ENCODE assay signal across 12 cellular contexts in genomic region chr1:181094813-181095212, GRCh38. TPM values are rescaled to one million over a fixed set of nuclear protein-coding genes. Genes with fewer than 3 reads are reported as not detected.
DNase-seq lines count a peak whose midpoint lies in the region; ATAC-seq and TF ChIP-seq lines count a peak whose summit lies in the region.
"Had no signal": no experiment of that assay in that cellular context is flagged by ENCODE, and none has a peak within 500 bp of the region (broad histone marks: within the 10 kb centered on the region; RNA-seq: fewer than 3 reads in every experiment).

No MANE protein-coding gene starts in this region.

- no peaks in the 10 kb centered on the region for H3K9me3 Mint-ChIP-seq in activated naive CD8-positive, alpha-beta T cell treated with anti-CD3 and anti-CD28 coated beads, Interleukin-2, amount 50 U/mL, for 24 hours

- no peaks in the 10 kb centered on the region for H3K27me3 ChIP-seq in colonic mucosa
- peaks cover 0 to 2% of the 10 kb centered on the region in 2 donors for H3K27me3 ChIP-seq in left lung
- no peaks in the 10 kb centered on the region for H3K27me3 ChIP-seq in uterus
- H3K27me3 ChIP-seq: ovary had no signal

- H3K4me3 Mint-ChIP-seq in activated naive CD8-positive, alpha-beta T cell treated with anti-CD3 and anti-CD28 coated beads, Interleukin-2, amount 50 U/mL, for 24 hours = no peak overlapping the region
- H3K4me3 Mint-ChIP-seq: B cell had no signal

- peak overlapping the region; percentile 10 for H3K27ac ChIP-seq in colonic mucosa
- H3K27ac ChIP-seq in left lung = peak overlapping the region in 1 of 2 donors; percentile 9
- H3K27ac ChIP-seq in uterus = peak overlapping the region; percentile 72 to 88
- H3K27ac ChIP-seq: ovary had no signal

- H3K9ac ChIP-seq in colonic mucosa (ENCODE audit: low read depth in 2 of 2, low read length in 2 of 2) = no peak overlapping the region

- H3K36me3 Mint-ChIP-seq in activated naive CD8-positive, alpha-beta T cell treated with anti-CD3 and anti-CD28 coated beads, Interleukin-2, amount 50 U/mL, for 24 hours (ENCODE audit: low read depth) = peaks cover 55% of the 10 kb centered on the region

- H3K27ac Mint-ChIP-seq in activated naive CD8-positive, alpha-beta T cell treated with anti-CD3 and anti-CD28 coated beads, Interleukin-2, amount 50 U/mL, for 24 hours = no peak overlapping the region
- H3K27ac Mint-ChIP-seq: B cell had no signal

- intact Hi-C loops in colonic mucosa (cut with DNase I) (no loop called here), left lung (cut with DNase I) (no loop called here), uterus (cut with DNase I; ENCODE audit: low total_unique reads) (no loop called here)

- TF ChIP-seq POLR2A in uterus (IDR thresholded peaks at IDR 0.05) = no peak

- H3K4me3 ChIP-seq in colonic mucosa = no peak overlapping the region
- H3K4me3 ChIP-seq in left lung = no peak overlapping the region
- no peak overlapping the region for H3K4me3 ChIP-seq in uterus
- H3K4me3 ChIP-seq: ovary had no signal

- peak; percentile 47 for ATAC-seq in left lung
- no peak for ATAC-seq in HG03378 (IDR thresholded peaks at IDR 0.05; ENCODE audit: unreplicated experiment)
- no peak for ATAC-seq in HG02870 (IDR thresholded peaks at IDR 0.05; ENCODE audit: unreplicated experiment)
- no peak for ATAC-seq in activated naive CD8-positive, alpha-beta T cell treated with anti-CD3 and anti-CD28 coated beads, Interleukin-2, amount 50 U/mL, for 24 hours
- ATAC-seq: esophagus mucosa had no signal

- H3K36me3 ChIP-seq in colonic mucosa = no peaks in the 10 kb centered on the region
- H3K36me3 ChIP-seq in left lung = peaks cover 0 to 34% of the 10 kb centered on the region in 2 donors
- H3K36me3 ChIP-seq in uterus = no peaks in the 10 kb centered on the region
- H3K36me3 ChIP-seq: ovary had no signal

- DNase-seq in activated effector memory CD4-positive, alpha-beta T cell treated with anti-CD3 and anti-CD28 coated beads, Interleukin-2, amount 50 U/mL, for 16 hours = peak; percentile 21
- DNase-seq in activated effector memory CD4-positive, alpha-beta T cell treated with Interleukin-2 at 50 U/mL for 16 hours = no peak
- no peak for DNase-seq in colonic mucosa
- DNase-seq in left lung = no peak
- DNase-seq in uterus = peak; percentile 66 to 69
- DNase-seq in activated naive CD8-positive, alpha-beta T cell treated with anti-CD3 and anti-CD28 coated beads, Interleukin-2, amount 50 U/mL, for 24 hours = no peak
- DNase-seq: activated T-cell treated with anti-CD3 and anti-CD28 coated beads for 4 hours had no signal

- H3K9me3 ChIP-seq in colonic mucosa (no peaks in the 10 kb centered on the region), left lung (no peaks in the 10 kb centered on the region), uterus (no peaks in the 10 kb centered on the region)
- H3K9me3 ChIP-seq: ovary had no signal

- no peaks in the 10 kb centered on the region for H3K27me3 Mint-ChIP-seq in activated naive CD8-positive, alpha-beta T cell treated with anti-CD3 and anti-CD28 coated beads, Interleukin-2, amount 50 U/mL, for 24 hours
- H3K27me3 Mint-ChIP-seq: B cell had no signal

- TF ChIP-seq CTCF in colonic mucosa (IDR thresholded peaks at IDR 0.05) (no peak), left lung (IDR thresholded peaks at IDR 0.05) (no peak), uterus (IDR thresholded peaks at IDR 0.05) (no peak)

- peaks cover 4% of the 10 kb centered on the region for H3K4me1 ChIP-seq in colonic mucosa
- peaks cover 28 to 81% of the 10 kb centered on the region in 2 donors for H3K4me1 ChIP-seq in left lung
- peaks cover 9 to 14% of the 10 kb centered on the region in 2 donors for H3K4me1 ChIP-seq in uterus

- H3K4me1 Mint-ChIP-seq in activated naive CD8-positive, alpha-beta T cell treated with anti-CD3 and anti-CD28 coated beads, Interleukin-2, amount 50 U/mL, for 24 hours = peaks cover 73% of the 10 kb centered on the region

RNA-seq across cellular contexts. Expression of gene IER5, which starts 6.3 kb away (rescaled TPM):
- total RNA-seq in colonic mucosa = 10 to 100 TPM; 19.6 to 20.1 TPM
- total RNA-seq in left lung = 10 to 100 TPM; 16.1 to 26.6 TPM
- total RNA-seq in uterus = 10 to 100 TPM; 19.4 to 34.8 (median 24.2) TPM

Comparison
In these comparisons a context has a peak if more than half of its experiments do, and no peak if none do; other contexts are left out.
1. DNase-seq: peak in activated effector memory CD4-positive, alpha-beta T cell treated with anti-CD3 and anti-CD28 coated beads, Interleukin-2, amount 50 U/mL, for 16 hours (single experiment) and uterus (2 of 2); none in activated effector memory CD4-positive, alpha-beta T cell treated with Interleukin-2 at 50 U/mL for 16 hours (single experiment), colonic mucosa (single experiment), left lung (0 of 2) and activated naive CD8-positive, alpha-beta T cell treated with anti-CD3 and anti-CD28 coated beads, Interleukin-2, amount 50 U/mL, for 24 hours (single experiment).